ENCODE assay signal across 8 cellular contexts in the genomic region with DNA sequence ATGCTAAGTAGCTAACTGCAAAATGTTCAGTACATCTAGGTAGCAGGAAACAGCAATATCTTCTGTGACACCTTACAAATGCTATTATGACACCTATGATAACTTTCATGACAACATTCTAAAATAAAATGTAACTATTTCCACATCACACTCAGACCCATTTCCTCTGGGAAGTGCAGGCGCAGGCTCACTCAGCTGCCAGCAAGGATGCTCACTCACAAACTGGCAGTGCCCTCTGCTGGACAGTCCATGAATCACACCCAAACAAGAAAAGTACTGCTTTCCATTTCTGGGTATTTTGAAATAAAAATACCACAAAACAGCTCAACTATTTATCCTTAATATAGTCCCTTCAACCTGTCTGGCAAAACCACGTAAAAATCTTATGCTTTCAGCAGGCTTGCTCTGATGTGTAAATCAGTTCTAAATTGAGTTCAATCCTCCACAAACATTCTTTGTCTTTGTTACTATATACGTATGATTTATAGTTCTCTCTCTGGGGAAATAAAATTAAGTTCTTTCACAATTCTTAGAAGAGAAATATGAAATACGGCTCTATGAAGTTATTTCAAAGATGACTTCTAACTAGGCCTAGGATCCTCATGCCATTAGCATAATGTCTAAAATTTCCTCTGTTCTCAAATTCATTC.
DNase-seq lines count a peak whose midpoint lies in the region; ATAC-seq, FAIRE-seq and TF ChIP-seq lines count a peak whose summit lies in the region.

No MANE protein-coding gene starts in this region.

- TF ChIP-seq EP300 in upper lobe of left lung (IDR thresholded peaks at IDR 0.05): no peak

- intact Hi-C loops in pancreas (cut with DNase I): loop anchor here in 2 of 3 donors (5.0 to 10.0 kb wide), 2 partner anchors 1301 to 1314 kb away; no protein-coding TSS in a partner anchor

- peaks cover 4% of the 10 kb centered on the region for H3K4me1 ChIP-seq in RWPE2 (ENCODE audit: insufficient read depth, poor library complexity, severe bottlenecking)
- H3K4me1 ChIP-seq in pancreas: peaks cover 0 to 11% (median 4%) of the 10 kb centered on the region in 3 donors
- peaks cover 12 to 36% (median 15%) of the 10 kb centered on the region in 4 donors for H3K4me1 ChIP-seq in upper lobe of left lung

- ATAC-seq in GM18508 (IDR thresholded peaks at IDR 0.05; ENCODE audit: insufficient read depth, unreplicated experiment) (peak; percentile 30), RWPE2 (ENCODE audit: low read depth) (peak; percentile 59), pancreas (peak; percentile 80 to 93 (median 90)), upper lobe of left lung (ENCODE audit: low FRiP score in 2 of 2) (peak; percentile 85 to 95)

- DNase-seq in AG08395 (ENCODE audit: low spot score) (peak; percentile 78), HuH-7.5 (ENCODE audit: low spot score) (peak; percentile 46), RWPE2 (ENCODE audit: low spot score) (no peak), frontal cortex (ENCODE audit: low spot score in 2 of 2) (peak; percentile 31 to 60), pancreas (peak; percentile 62 to 86 (median 80)), upper lobe of left lung (peak in 1 of 2 donors; percentile 78)
- peak; percentile 34 for DNase-seq in activated effector memory CD4-positive, alpha-beta T cell treated with Interleukin-2 at 50 U/mL for 16 hours

- no peaks in the 10 kb centered on the region for H3K27me3 ChIP-seq in RWPE2 (ENCODE audit: insufficient read depth, poor library complexity, severe bottlenecking)
- no peaks in the 10 kb centered on the region for H3K27me3 ChIP-seq in pancreas
- no peaks in the 10 kb centered on the region for H3K27me3 ChIP-seq in upper lobe of left lung

- no peak for TF ChIP-seq POLR2A in upper lobe of left lung (IDR thresholded peaks at IDR 0.05)

- H3K36me3 ChIP-seq in RWPE2 (ENCODE audit: low read depth) (no peaks in the 10 kb centered on the region), pancreas (no peaks in the 10 kb centered on the region), upper lobe of left lung (no peaks in the 10 kb centered on the region)

- H3K4me3 ChIP-seq in RWPE2 (ENCODE audit: severe bottlenecking) (no peak overlapping the region), pancreas (no peak overlapping the region), upper lobe of left lung (no peak overlapping the region)

- TF ChIP-seq CTCF in RWPE2 (IDR thresholded peaks at IDR 0.05; ENCODE audit: poor library complexity, severe bottlenecking): peak; percentile 90
- TF ChIP-seq CTCF in pancreas (IDR thresholded peaks at IDR 0.05): peak; percentile 80 to 90 (median 87)
- peak; percentile 69 to 91 (median 86) for TF ChIP-seq CTCF in upper lobe of left lung (IDR thresholded peaks at IDR 0.05)

- H3K9me3 ChIP-seq in RWPE2 (ENCODE audit: severe bottlenecking): no peaks in the 10 kb centered on the region
- H3K9me3 ChIP-seq in pancreas: no peaks in the 10 kb centered on the region
- no peaks in the 10 kb centered on the region for H3K9me3 ChIP-seq in upper lobe of left lung

- H3K27ac ChIP-seq in RWPE2 (ENCODE audit: poor library complexity, severe bottlenecking) (no peak overlapping the region), pancreas (no peak overlapping the region), upper lobe of left lung (no peak overlapping the region)

- FAIRE-seq in frontal cortex (lab: Jason Lieb, UNC) (peak; percentile 72), pancreas (lab: Jason Lieb, UNC) (peak; percentile 86)

- 21 to 28% methylated on average over 4 of the region's 4 CpGs for WGBS in pancreas, 2 donors
- WGBS in upper lobe of left lung, 2 donors: 27% methylated on average over 4 of the region's 4 CpGs

Comparison
In these comparisons a context has a peak if more than half of its experiments do, and no peak if none do; other contexts are left out.
1. ATAC-seq: peak in every context shown above with its lines; median percentile 90 in upper lobe of left lung; 90 in pancreas; 59 in RWPE2; 30 in GM18508.